8 cellular contexts compared by ENCODE assay signal in the genomic region with DNA sequence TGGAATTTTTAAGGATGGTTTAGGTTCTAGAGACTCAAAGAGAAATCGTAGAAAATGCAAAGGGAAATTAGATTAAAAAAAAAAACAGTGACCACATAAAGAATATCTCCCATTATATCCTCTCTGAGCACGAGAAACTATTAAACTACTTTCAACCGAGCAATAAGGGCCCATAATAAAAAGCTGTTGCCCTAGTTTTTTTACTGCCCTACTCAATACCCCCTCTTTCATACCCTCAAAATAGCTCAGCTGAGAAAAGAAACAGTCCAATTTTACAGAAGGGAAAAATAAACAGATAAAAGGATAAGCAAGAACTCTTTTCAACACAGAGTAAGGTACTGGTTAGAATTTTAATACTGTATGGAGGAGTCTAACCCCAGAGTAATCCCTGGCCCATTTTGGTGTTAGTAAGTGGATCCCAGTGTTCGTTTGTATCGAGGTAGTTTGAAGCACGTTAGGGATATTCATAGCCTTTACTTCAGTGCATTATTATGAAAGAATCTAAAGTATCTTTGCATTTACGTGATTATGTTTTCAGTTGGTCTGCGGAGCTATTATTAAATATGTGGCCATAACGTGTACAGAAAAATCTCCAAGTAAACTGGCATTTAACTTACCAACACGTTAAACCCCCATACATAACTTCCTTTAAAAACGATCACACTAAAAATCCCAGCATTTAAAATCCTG. TPM values are rescaled to one million over a fixed set of nuclear protein-coding genes. Genes with fewer than 3 reads are reported as not detected.
A peak's percentile ranks its signal among the peaks of the same experiment; 100 is the strongest.
DNase-seq lines count a peak whose midpoint lies in the region; ATAC-seq, FAIRE-seq and TF ChIP-seq lines count a peak whose summit lies in the region.

No MANE protein-coding gene starts in this region.

- dilution Hi-C loops in endothelial cell of umbilical vein (cut with MboI; ENCODE audit: extremely low pct_ligation_motif_present, low sequenced_read_pairs): no loop called here

- peak; percentile 40 for FAIRE-seq in endothelial cell of umbilical vein (lab: Jason Lieb, UNC)

- H3K9ac ChIP-seq in endothelial cell of umbilical vein (replicated peaks; ENCODE audit: extremely low read depth, insufficient read depth, low read length) (peak overlapping the region; percentile 54), trophoblast cell (ENCODE audit: low read length) (no peak overlapping the region)

- no peak overlapping the region for H2AK5ac ChIP-seq in trophoblast cell (ENCODE audit: low read length)

- no peak overlapping the region for H3K14ac ChIP-seq in trophoblast cell (ENCODE audit: low read length)

- H3K18ac ChIP-seq in trophoblast cell (ENCODE audit: low read length): no peak overlapping the region

- H3K27ac ChIP-seq in endothelial cell of umbilical vein (ENCODE audit: insufficient read depth, low read depth, low read length): peak overlapping the region; percentile 56
- peak overlapping the region; percentile 88 for H3K27ac ChIP-seq in trophoblast cell (ENCODE audit: low read depth, low read length)

- intact Hi-C loops in endothelial cell of umbilical vein (cut with micrococcal nuclease): loop anchor here (2.0 to 5.0 kb wide), 8 partner anchors 13 to 232 kb away; partner anchors contain the start of genes ARSK, ELL2 and GLRX

- ATAC-seq in HG03159 (IDR thresholded peaks at IDR 0.05; ENCODE audit: unreplicated experiment) (no peak), HG02623 (IDR thresholded peaks at IDR 0.05; ENCODE audit: unreplicated experiment) (no peak), GM18502 (IDR thresholded peaks at IDR 0.05; ENCODE audit: poor library complexity, unreplicated experiment) (no peak), HG03342 (IDR thresholded peaks at IDR 0.05; ENCODE audit: unreplicated experiment) (no peak)

- no peak overlapping the region for H3K4ac ChIP-seq in trophoblast cell (ENCODE audit: low read depth, low read length)

- POLR2A ChIA-PET in endothelial cell of umbilical vein (lab: Charles Lee): interaction anchor here (0.6 to 1.3 kb wide), 6 partner anchors 10 to 551 kb away, joined by 3 to 6 read pairs (median 4); partner anchors contain the start of gene GLRX

- H4K12ac ChIP-seq in trophoblast cell (ENCODE audit: low read depth, low read length): no peak overlapping the region

- DNase-seq in G401 (ENCODE audit: low spot score) (peak; percentile 32), OCI-M1 (lab: John Stamatoyannopoulos, UW) (peak; percentile 76), endothelial cell of umbilical vein (ENCODE audit: low read depth, low spot score) (no peak), trophoblast cell (no peak)

- H3K79me1 ChIP-seq in trophoblast cell (ENCODE audit: low read length): peaks cover 24% of the 10 kb centered on the region

- H4K8ac ChIP-seq in trophoblast cell (ENCODE audit: low read depth, low read length): no peak overlapping the region

- in situ Hi-C loops in G401 (cut with HindIII; ENCODE audit: low sequenced_read_pairs): no loop called here

- no TSS peak for BruUV-seq in endothelial cell of umbilical vein (replicated peaks; lab: Mats Ljungman, UMichigan)

- no peaks in the 10 kb centered on the region for H3K27me3 ChIP-seq in endothelial cell of umbilical vein (ENCODE audit: control insufficient read depth in 2 of 2, insufficient read depth in 2 of 2, low read length in 2 of 2)
- H3K27me3 ChIP-seq in trophoblast cell (ENCODE audit: insufficient read depth, low read length): no peaks in the 10 kb centered on the region

- no peaks in the 10 kb centered on the region for H3K36me3 ChIP-seq in endothelial cell of umbilical vein (ENCODE audit: control insufficient read depth in 2 of 2, extremely low read depth in 1 of 2, insufficient read depth in 2 of 2, low read length in 2 of 2)
- peaks cover 0 to 2% of the 10 kb centered on the region in 2 experiments for H3K36me3 ChIP-seq in trophoblast cell (ENCODE audit: control insufficient read depth in 1 of 2, insufficient read depth in 2 of 2, low read length in 2 of 2)

- H3K9me3 ChIP-seq in endothelial cell of umbilical vein (replicated peaks; ENCODE audit: control insufficient read depth, insufficient read depth, low read length): no peaks in the 10 kb centered on the region
- H3K9me3 ChIP-seq in trophoblast cell (ENCODE audit: insufficient read depth, low read depth, low read length): no peaks in the 10 kb centered on the region

- H3K4me1 ChIP-seq in endothelial cell of umbilical vein (ENCODE audit: control insufficient read depth, extremely low read depth, insufficient read depth, low read length) (peaks cover 47% of the 10 kb centered on the region), trophoblast cell (ENCODE audit: control insufficient read depth in 1 of 2, insufficient read depth in 2 of 2, low read length in 2 of 2) (peaks cover 3 to 9% of the 10 kb centered on the region in 2 experiments)

- peak overlapping the region; percentile 95 for H3K4me2 ChIP-seq in endothelial cell of umbilical vein (ENCODE audit: insufficient read depth, low read length)
- H3K4me2 ChIP-seq in trophoblast cell (ENCODE audit: low read length): peak overlapping the region; percentile 76

- H2BK5ac ChIP-seq in trophoblast cell (ENCODE audit: low read depth, low read length, poor library complexity): no peak overlapping the region

- no peak overlapping the region for H2BK120ac ChIP-seq in trophoblast cell (ENCODE audit: insufficient read depth, low read length, poor library complexity)

- no peak for TF ChIP-seq POLR2A in endothelial cell of umbilical vein (IDR thresholded peaks at IDR 0.05; ENCODE audit: low read depth, low read length)

- no peak overlapping the region for H4K91ac ChIP-seq in trophoblast cell (ENCODE audit: low read depth, low read length)

- TF ChIP-seq CTCF in endothelial cell of umbilical vein (IDR thresholded peaks at IDR 0.05; ENCODE audit: extremely low read depth in 1 of 2, insufficient read depth in 1 of 2, low read depth in 1 of 2, low read length in 2 of 2): no peak

- H2AFZ ChIP-seq in endothelial cell of umbilical vein (ENCODE audit: low read depth, low read length): peak overlapping the region; percentile 2
- no peak overlapping the region for H2AFZ ChIP-seq in trophoblast cell (ENCODE audit: insufficient read depth, low read length, poor library complexity)

- peak overlapping the region; percentile 35 to 95 (median 74) for H3K4me3 ChIP-seq in endothelial cell of umbilical vein (replicated peaks in 1 of 3; ENCODE audit: insufficient read depth in 1 of 3, low read depth in 1 of 3, low read length in 3 of 3)
- no peak overlapping the region for H3K4me3 ChIP-seq in trophoblast cell (ENCODE audit: low read depth, low read length)

- no peak overlapping the region for H2BK12ac ChIP-seq in trophoblast cell (ENCODE audit: low read length)

- CTCF ChIA-PET in endothelial cell of umbilical vein (lab: Charles Lee): interaction anchor here (0.8 to 2.9 kb wide), 17 partner anchors 11 to 117 kb away, joined by 3 to 41 read pairs (median 4); partner anchors contain the start of gene RFESD

- no CpG with 5 or more reads among the region's 11 CpGs for WGBS in trophoblast cell (ENCODE audit: extremely low coverage, insufficient coverage, insufficient read length)

- no peaks in the 10 kb centered on the region for H4K20me1 ChIP-seq in endothelial cell of umbilical vein (replicated peaks; ENCODE audit: control insufficient read depth, extremely low read depth, insufficient read depth, low read length)

- H3K79me2 ChIP-seq in endothelial cell of umbilical vein (ENCODE audit: control insufficient read depth, insufficient read depth, low read length) (peaks cover 7% of the 10 kb centered on the region), trophoblast cell (ENCODE audit: control insufficient read depth, insufficient read depth, low read length, poor library complexity) (peaks cover 13% of the 10 kb centered on the region)

- H3K23ac ChIP-seq in trophoblast cell (ENCODE audit: low read length): no peak overlapping the region

- no peaks in the 10 kb centered on the region for H3K9me1 ChIP-seq in endothelial cell of umbilical vein (replicated peaks; ENCODE audit: control insufficient read depth, extremely low read depth, insufficient read depth, low read length)

TF ChIP-seq in endothelial cell of umbilical vein, 7 proteins besides CTCF, POLR2A, EP300 and RAD21:
- no peak for TF ChIP-seq GATA2 (IDR thresholded peaks at IDR 0.05; ENCODE audit: insufficient read depth, insufficient read length, low read depth, low read length)

RNA-seq across cellular contexts. Expression of gene RHOBTB3, which starts 1.0 kb away (rescaled TPM):
- total RNA-seq in G401 (2014; rRNA removed; shearing (Covaris generic)): 0.54 and 2.6 TPM in 2 replicates
- total RNA-seq in endothelial cell of umbilical vein: 37.6 and 44.1 TPM in 2 replicates
- 42.2 and 52.1 TPM in 2 replicates for polyA plus RNA-seq in endothelial cell of umbilical vein
- 30.3 and 34.4 TPM in 2 replicates for polyA plus RNA-seq in endothelial cell of umbilical vein (2011; cell fraction: cytosol; rRNA removed)
- 37.8 and 40.0 TPM in 2 replicates for polyA plus RNA-seq in endothelial cell of umbilical vein (2011; cell fraction: nucleus; rRNA removed)
- polyA plus RNA-seq in endothelial cell of umbilical vein (2012): 31.3 and 52.7 TPM in 2 replicates
- polyA minus RNA-seq in endothelial cell of umbilical vein: 136 and 161 TPM in 2 replicates
- 327 TPM for polyA minus RNA-seq in endothelial cell of umbilical vein (2011; cell fraction: cytosol; rRNA and poly(A)+ RNA removed)
- 110 and 126 TPM in 2 replicates for polyA minus RNA-seq in endothelial cell of umbilical vein (2011; cell fraction: nucleus; rRNA and poly(A)+ RNA removed)
- 333 and 351 TPM in 2 replicates for polyA plus RNA-seq in trophoblast cell (2013)

RNA-seq across cellular contexts. Expression of gene SPATA9, which starts 47.4 kb away (rescaled TPM):
- not detected in 2 replicates for total RNA-seq in G401 (2014; rRNA removed; shearing (Covaris generic))
- total RNA-seq in endothelial cell of umbilical vein: not detected in 2 replicates
- polyA plus RNA-seq in endothelial cell of umbilical vein: 0.07 TPM in 1 of 2 replicates, not detected in the other
- polyA plus RNA-seq in endothelial cell of umbilical vein (2011; cell fraction: cytosol; rRNA removed): 0.11 and 0.25 TPM in 2 replicates
- polyA plus RNA-seq in endothelial cell of umbilical vein (2011; cell fraction: nucleus; rRNA removed): 0.18 and 0.32 TPM in 2 replicates
- 0.21 and 0.44 TPM in 2 replicates for polyA plus RNA-seq in endothelial cell of umbilical vein (2012)
- polyA minus RNA-seq in endothelial cell of umbilical vein: 1.00 TPM in 1 of 2 replicates, not detected in the other
- polyA minus RNA-seq in endothelial cell of umbilical vein (2011; cell fraction: cytosol; rRNA and poly(A)+ RNA removed): not detected
- not detected in 2 replicates for polyA minus RNA-seq in endothelial cell of umbilical vein (2011; cell fraction: nucleus; rRNA and poly(A)+ RNA removed)
- polyA plus RNA-seq in trophoblast cell (2013): 0.50 and 0.51 TPM in 2 replicates

Comparison
In these comparisons a context has a peak if more than half of its experiments do, and no peak if none do; other contexts are left out.
1. DNase-seq: peak in G401 (single experiment) and OCI-M1 (single experiment); none in endothelial cell of umbilical vein (single experiment) and trophoblast cell (0 of 2).
2. RNA of gene RHOBTB3, which starts 1.0 kb away (total RNA-seq): 37.6 to 44.1 TPM in endothelial cell of umbilical vein; 0.54 to 2.6 TPM in G401; every median in the first group is over 10 times any median in the second.